12 cellular contexts compared by ENCODE assay signal in the genomic region with DNA sequence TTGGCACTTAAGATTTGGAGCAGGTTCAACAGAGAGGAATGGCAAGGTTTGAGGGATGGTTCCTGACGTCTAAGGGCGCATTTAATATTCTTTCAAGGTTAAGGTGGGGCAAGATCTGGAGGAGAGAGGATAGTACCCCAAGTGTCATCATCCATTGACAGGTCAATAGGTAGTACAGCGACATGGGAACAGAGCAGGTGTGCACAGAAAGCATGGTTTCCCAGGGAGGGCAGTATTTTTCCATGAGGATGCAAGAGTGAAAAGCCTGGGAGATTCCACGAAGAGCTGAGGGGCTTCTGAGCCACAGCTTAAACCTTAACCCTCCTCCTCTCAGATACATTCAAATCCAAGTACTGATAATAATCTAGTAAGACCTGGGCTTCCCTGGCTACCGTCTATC. TPM values are rescaled to one million over a fixed set of nuclear protein-coding genes. Genes with fewer than 3 reads are reported as not detected.
DNase-seq lines count a peak whose midpoint lies in the region; ATAC-seq and TF ChIP-seq lines count a peak whose summit lies in the region.
"Had no signal": no experiment of that assay in that cellular context is flagged by ENCODE, and none has a peak within 500 bp of the region (broad histone marks: within the 10 kb centered on the region; RNA-seq: fewer than 3 reads in every experiment).

No MANE protein-coding gene starts in this region.

- H3K18ac ChIP-seq in trophoblast cell (ENCODE audit: low read length) = no peak overlapping the region

- no peak overlapping the region for H4K12ac ChIP-seq in trophoblast cell (ENCODE audit: low read depth, low read length)

- no peaks in the 10 kb centered on the region for H3K27me3 ChIP-seq in CD8-positive, alpha-beta memory T cell (ENCODE audit: insufficient read depth, low read length, poor library complexity, severe bottlenecking)
- peaks cover 0 to 16% (median 0%) of the 10 kb centered on the region in 4 donors for H3K27me3 ChIP-seq in esophagus squamous epithelium
- H3K27me3 ChIP-seq in trophoblast cell (ENCODE audit: insufficient read depth, low read length) = peaks cover 6% of the 10 kb centered on the region

- no peak overlapping the region for H2BK5ac ChIP-seq in trophoblast cell (ENCODE audit: low read depth, low read length, poor library complexity)

- no peak for ATAC-seq in T-cell (replicated peaks in 1 of 4)

- TF ChIP-seq CTCF in esophagus squamous epithelium (IDR thresholded peaks at IDR 0.05) = no peak

- no peak overlapping the region for H4K91ac ChIP-seq in trophoblast cell (ENCODE audit: low read depth, low read length)

- H3K79me1 ChIP-seq in trophoblast cell (ENCODE audit: low read length) = peaks cover 4% of the 10 kb centered on the region

- H2AFZ ChIP-seq in trophoblast cell (ENCODE audit: insufficient read depth, low read length, poor library complexity) = no peak overlapping the region

- no peak overlapping the region for H2BK120ac ChIP-seq in trophoblast cell (ENCODE audit: insufficient read depth, low read length, poor library complexity)

- H2AK5ac ChIP-seq in trophoblast cell (ENCODE audit: low read length) = no peak overlapping the region

- intact Hi-C loops in esophagus squamous epithelium (cut with DNase I) = no loop called here

- no peak overlapping the region for H3K4ac ChIP-seq in trophoblast cell (ENCODE audit: low read depth, low read length)

- peaks cover 0 to 3% (median 0%) of the 10 kb centered on the region in 5 donors for H3K9me3 Mint-ChIP-seq in CD8-positive, alpha-beta memory T cell
- H3K9me3 Mint-ChIP-seq in T-cell = no peaks in the 10 kb centered on the region

- H3K9ac ChIP-seq in trophoblast cell (ENCODE audit: low read length) = no peak overlapping the region

- H3K27me3 Mint-ChIP-seq in CD8-positive, alpha-beta memory T cell = peaks cover 8 to 23% of the 10 kb centered on the region in 2 donors
- H3K27me3 Mint-ChIP-seq in T-cell = peaks cover 8 to 20% of the 10 kb centered on the region in 2 donors

- H4K8ac ChIP-seq in trophoblast cell (ENCODE audit: low read depth, low read length) = peak overlapping the region; percentile 66

- peak overlapping the region; percentile 43 to 92 (median 85) for H3K4me3 Mint-ChIP-seq in CD8-positive, alpha-beta memory T cell
- H3K4me3 Mint-ChIP-seq in T-cell = peak overlapping the region; percentile 65 to 90 (median 81)

- CTCF ChIA-PET in CD8-positive, alpha-beta memory T cell (lab: Charles Lee) = interaction anchor here (1.2 to 1.3 kb wide), 2 partner anchors 27 to 33 kb away, joined by 3 read pairs; a partner anchor contains a TSS
- CTCF ChIA-PET in T-cell (lab: Charles Lee) = interaction anchor here in 1 of 2 donors (0.9 kb wide), 1 partner anchor 12 kb away, joined by 5 read pairs; no protein-coding TSS in a partner anchor

- DNase-seq in CD8-positive, alpha-beta memory T cell = no peak
- DNase-seq in T-cell = no peak
- no peak for DNase-seq in esophagus squamous epithelium (lab: John Stamatoyannopoulos, UW)
- DNase-seq in trophoblast cell = no peak
- no peak for DNase-seq in hepatic stellate cell (ENCODE audit: low spot score)
- DNase-seq in putamen (ENCODE audit: low spot score) = no peak
- DNase-seq in NOMO-1 treated with dmso at 0.1 percent for 144 hours (lab: John Stamatoyannopoulos, UW; ENCODE audit: unreplicated experiment) = no peak
- no peak for DNase-seq in NCI-H2171 treated with DMSO at 0.1 percent for 48 hours (lab: John Stamatoyannopoulos, UW)
- DNase-seq: DMS79; NCI-H69; stimulated activated CD4-positive, alpha-beta T cell treated with anti-CD3 and anti-CD28 coated beads, Interleukin-1b, Interleukin-23, amount 100 ng/mL, for 48 hours; T-helper 9 cell had no signal

- H3K4me1 Mint-ChIP-seq in CD8-positive, alpha-beta memory T cell = peaks cover 15 to 37% (median 34%) of the 10 kb centered on the region in 3 donors
- H3K4me1 Mint-ChIP-seq in T-cell = peaks cover 20 to 56% (median 37%) of the 10 kb centered on the region in 3 donors

- H3K9me3 ChIP-seq in CD8-positive, alpha-beta memory T cell (ENCODE audit: low read length) = no peaks in the 10 kb centered on the region
- H3K9me3 ChIP-seq in esophagus squamous epithelium (no peaks in the 10 kb centered on the region), trophoblast cell (ENCODE audit: insufficient read depth, low read depth, low read length) (peaks cover 3% of the 10 kb centered on the region)

- peaks cover 2 to 8% (median 5%) of the 10 kb centered on the region in 3 donors for H3K36me3 Mint-ChIP-seq in CD8-positive, alpha-beta memory T cell
- H3K36me3 Mint-ChIP-seq in T-cell = peaks cover 5% of the 10 kb centered on the region

- no peak for TF ChIP-seq POLR2A in esophagus squamous epithelium (IDR thresholded peaks at IDR 0.05)

- 54 to 87% methylated on average over 5 of the region's 5 CpGs for WGBS in esophagus squamous epithelium, 2 donors
- WGBS in trophoblast cell (ENCODE audit: extremely low coverage, insufficient coverage, insufficient read length) = no CpG with 5 or more reads among the region's 5 CpGs

- peak overlapping the region; percentile 52 for H3K4me3 ChIP-seq in CD8-positive, alpha-beta memory T cell (ENCODE audit: low read length)
- H3K4me3 ChIP-seq in esophagus squamous epithelium (peak overlapping the region in 3 of 4 donors; percentile 44 to 75 (median 45)), trophoblast cell (ENCODE audit: low read depth, low read length) (no peak overlapping the region)

- H3K23ac ChIP-seq in trophoblast cell (ENCODE audit: low read length) = no peak overlapping the region

- peak overlapping the region in 5 of 8 donors; percentile 29 to 59 (median 45) for H3K27ac Mint-ChIP-seq in CD8-positive, alpha-beta memory T cell
- peak overlapping the region in 1 of 2 donors; percentile 6 for H3K27ac Mint-ChIP-seq in T-cell

- H3K14ac ChIP-seq in trophoblast cell (ENCODE audit: low read length) = no peak overlapping the region

- H3K36me3 ChIP-seq in CD8-positive, alpha-beta memory T cell (ENCODE audit: insufficient read depth, low read length) = no peaks in the 10 kb centered on the region
- H3K36me3 ChIP-seq in esophagus squamous epithelium (no peaks in the 10 kb centered on the region), trophoblast cell (ENCODE audit: control insufficient read depth in 1 of 2, insufficient read depth in 2 of 2, low read length in 2 of 2) (no peaks in the 10 kb centered on the region)

- peak overlapping the region; percentile 72 for H3K4me2 ChIP-seq in trophoblast cell (ENCODE audit: low read length)

- no peak overlapping the region for H2BK12ac ChIP-seq in trophoblast cell (ENCODE audit: low read length)

- POLR2A ChIA-PET in CD8-positive, alpha-beta memory T cell (lab: Charles Lee) = interaction anchor here (1.1 kb wide), 1 partner anchor 58 kb away, joined by 3 read pairs; a partner anchor contains a TSS
- POLR2A ChIA-PET in T-cell (lab: Charles Lee) = no interaction called here

- H3K27ac ChIP-seq in CD8-positive, alpha-beta memory T cell (ENCODE audit: low read depth, low read length) = no peak overlapping the region
- H3K27ac ChIP-seq in esophagus squamous epithelium (no peak overlapping the region), trophoblast cell (ENCODE audit: low read depth, low read length) (no peak overlapping the region)

- peaks cover 2% of the 10 kb centered on the region for H3K79me2 ChIP-seq in trophoblast cell (ENCODE audit: control insufficient read depth, insufficient read depth, low read length, poor library complexity)

- H3K4me1 ChIP-seq in CD8-positive, alpha-beta memory T cell (ENCODE audit: insufficient read depth, low read length) = peaks cover 10% of the 10 kb centered on the region
- H3K4me1 ChIP-seq in esophagus squamous epithelium (peaks cover 0 to 33% (median 7%) of the 10 kb centered on the region in 3 donors), trophoblast cell (ENCODE audit: control insufficient read depth in 1 of 2, insufficient read depth in 2 of 2, low read length in 2 of 2) (peaks cover 20 to 22% of the 10 kb centered on the region in 2 experiments)

RNA-seq across cellular contexts. Expression of a gene that starts 9.1 kb away (rescaled TPM):
- 1 to 10 TPM; 4.7 to 5.1 TPM for total RNA-seq in CD8-positive, alpha-beta memory T cell
- polyA plus RNA-seq in CD8-positive, alpha-beta memory T cell = 2.2 TPM
- total RNA-seq in T-cell = 1 to 10 TPM; 1.7 to 3.6 (median 2.7) TPM
- total RNA-seq in esophagus squamous epithelium = 1 to 10 TPM; 3.1 to 5.1 (median 4.2) TPM
- polyA plus RNA-seq in trophoblast cell (2013) = 4.2 and 4.3 TPM in 2 replicates

RNA-seq across cellular contexts. Expression of a gene that starts 27.2 kb away (rescaled TPM):
- 10 to 100 TPM; 61.9 to 66.2 TPM for total RNA-seq in CD8-positive, alpha-beta memory T cell
- polyA plus RNA-seq in CD8-positive, alpha-beta memory T cell = 39.7 TPM
- total RNA-seq in T-cell = 100 to 1,000 TPM in 2 of 5 donors, 10 to 100 TPM in 3; 72.8 to 120 (median 76.3) TPM
- total RNA-seq in esophagus squamous epithelium = 10 to 100 TPM; 13.3 to 38.3 (median 20.7) TPM
- polyA plus RNA-seq in trophoblast cell (2013) = 20.9 and 21.5 TPM in 2 replicates

RNA-seq across cellular contexts. Expression of a gene that starts 57.7 kb away (rescaled TPM):
- 10 to 100 TPM; 12.9 to 14.2 TPM for total RNA-seq in CD8-positive, alpha-beta memory T cell
- polyA plus RNA-seq in CD8-positive, alpha-beta memory T cell = 4.3 TPM
- total RNA-seq in T-cell (10 to 100 TPM in 4 of 5 donors, 1 to 10 TPM in 1; 9.3 to 24.5 (median 13.0) TPM), esophagus squamous epithelium (10 to 100 TPM in 2 of 4 donors, 1 to 10 TPM in 2; 6.2 to 28.0 (median 12.0) TPM)
- polyA plus RNA-seq in trophoblast cell (2013) = 2.0 and 2.2 TPM in 2 replicates
